Comparison of ENCODE assay signal across 1 cellular context in genomic region chr13:104984296-104984818, GRCh38.
A peak's percentile ranks its signal among the peaks of the same experiment; 100 is the strongest.
TF ChIP-seq lines count a peak whose summit lies in the region.

No MANE protein-coding gene starts in this region.

TF ChIP-seq in GM12878, 131 proteins besides CTCF, POLR2A, EP300 and RAD21 (continued from another document and continues in another):
- TF ChIP-seq, protein P1, sequence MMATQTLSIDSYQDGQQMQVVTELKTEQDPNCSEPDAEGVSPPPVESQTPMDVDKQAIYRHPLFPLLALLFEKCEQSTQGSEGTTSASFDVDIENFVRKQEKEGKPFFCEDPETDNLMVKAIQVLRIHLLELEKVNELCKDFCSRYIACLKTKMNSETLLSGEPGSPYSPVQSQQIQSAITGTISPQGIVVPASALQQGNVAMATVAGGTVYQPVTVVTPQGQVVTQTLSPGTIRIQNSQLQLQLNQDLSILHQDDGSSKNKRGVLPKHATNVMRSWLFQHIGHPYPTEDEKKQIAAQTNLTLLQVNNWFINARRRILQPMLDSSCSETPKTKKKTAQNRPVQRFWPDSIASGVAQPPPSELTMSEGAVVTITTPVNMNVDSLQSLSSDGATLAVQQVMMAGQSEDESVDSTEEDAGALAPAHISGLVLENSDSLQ (IDR thresholded peaks at IDR 0.05) = no peak
- TF ChIP-seq EZH2 (IDR thresholded peaks at IDR 0.05; ENCODE audit: borderline replicate concordance, control insufficient read depth, low read depth, low read length) (no peak), HSF1 (IDR thresholded peaks at IDR 0.05; ENCODE audit: low read depth, low read length) (no peak), MLLT1 (IDR thresholded peaks at IDR 0.05) (no peak), TCF12 (IDR thresholded peaks at IDR 0.05; ENCODE audit: low read depth, low read length) (no peak), LARP7 (IDR thresholded peaks at IDR 0.05) (no peak), KDM1A (IDR thresholded peaks at IDR 0.05; ENCODE audit: borderline replicate concordance) (no peak), ESRRA (IDR thresholded peaks at IDR 0.05; ENCODE audit: low read length) (no peak), ZNF592 (IDR thresholded peaks at IDR 0.05) (no peak), SMAD5 (IDR thresholded peaks at IDR 0.05; ENCODE audit: low read depth) (no peak), CEBPB (IDR thresholded peaks at IDR 0.05; ENCODE audit: borderline replicate concordance in 1 of 2, low read depth in 2 of 2, low read length in 2 of 2) (peak in 1 of 2 experiments; percentile 61; a peak in 1 of 4 replicates), SUPT20H (IDR thresholded peaks at IDR 0.05; ENCODE audit: borderline replicate concordance, control insufficient read depth, low read depth, low read length) (no peak), MEF2A (IDR thresholded peaks at IDR 0.05; ENCODE audit: insufficient read depth, low read depth, low read length) (peak; percentile 97), WRNIP1 (IDR thresholded peaks at IDR 0.05; ENCODE audit: borderline replicate concordance, low read depth, low read length) (no peak), IRF5 (IDR thresholded peaks at IDR 0.05; ENCODE audit: borderline replicate concordance) (no peak), FOS (IDR thresholded peaks at IDR 0.05; ENCODE audit: borderline replicate concordance, extremely low read depth, insufficient read length) (no peak), ZNF384 (IDR thresholded peaks at IDR 0.05; ENCODE audit: borderline replicate concordance, low read depth, low read length) (no peak), USF1 (IDR thresholded peaks at IDR 0.05; ENCODE audit: borderline replicate concordance, extremely low read length, insufficient read depth, low read depth, low read length) (no peak), SPI1 (IDR thresholded peaks at IDR 0.05; ENCODE audit: borderline replicate concordance, insufficient read depth, low read depth, low read length) (peak; percentile 83), TARDBP (IDR thresholded peaks at IDR 0.05; ENCODE audit: borderline replicate concordance) (no peak), SRF (IDR thresholded peaks at IDR 0.05; ENCODE audit: low read depth in 2 of 2, low read length in 2 of 2) (no peak), NKRF (conservative IDR thresholded peaks at IDR 0.05) (no peak), NFIC (IDR thresholded peaks at IDR 0.05; ENCODE audit: low read depth, low read length) (peak; percentile 95), ZBTB33 (IDR thresholded peaks at IDR 0.05) (no peak), BACH1 (IDR thresholded peaks at IDR 0.05; ENCODE audit: borderline replicate concordance) (no peak), SIN3A (IDR thresholded peaks at IDR 0.05; ENCODE audit: low read depth, low read length) (no peak), HDAC6 (IDR thresholded peaks at IDR 0.05; ENCODE audit: unreplicated experiment) (no peak), YY1 (IDR thresholded peaks at IDR 0.05; ENCODE audit: low read depth, low read length) (0 out of 2 replicates have a peak, but pooled peaks have one; percentile 20), SUZ12 (IDR thresholded peaks at IDR 0.05; ENCODE audit: unreplicated experiment) (no peak), ZNF622 (IDR thresholded peaks at IDR 0.05) (no peak), KAT2A (conservative IDR thresholded peaks at IDR 0.05; ENCODE audit: control insufficient read depth, low read depth, low read length) (no peak)
- TF ChIP-seq, protein P2, sequence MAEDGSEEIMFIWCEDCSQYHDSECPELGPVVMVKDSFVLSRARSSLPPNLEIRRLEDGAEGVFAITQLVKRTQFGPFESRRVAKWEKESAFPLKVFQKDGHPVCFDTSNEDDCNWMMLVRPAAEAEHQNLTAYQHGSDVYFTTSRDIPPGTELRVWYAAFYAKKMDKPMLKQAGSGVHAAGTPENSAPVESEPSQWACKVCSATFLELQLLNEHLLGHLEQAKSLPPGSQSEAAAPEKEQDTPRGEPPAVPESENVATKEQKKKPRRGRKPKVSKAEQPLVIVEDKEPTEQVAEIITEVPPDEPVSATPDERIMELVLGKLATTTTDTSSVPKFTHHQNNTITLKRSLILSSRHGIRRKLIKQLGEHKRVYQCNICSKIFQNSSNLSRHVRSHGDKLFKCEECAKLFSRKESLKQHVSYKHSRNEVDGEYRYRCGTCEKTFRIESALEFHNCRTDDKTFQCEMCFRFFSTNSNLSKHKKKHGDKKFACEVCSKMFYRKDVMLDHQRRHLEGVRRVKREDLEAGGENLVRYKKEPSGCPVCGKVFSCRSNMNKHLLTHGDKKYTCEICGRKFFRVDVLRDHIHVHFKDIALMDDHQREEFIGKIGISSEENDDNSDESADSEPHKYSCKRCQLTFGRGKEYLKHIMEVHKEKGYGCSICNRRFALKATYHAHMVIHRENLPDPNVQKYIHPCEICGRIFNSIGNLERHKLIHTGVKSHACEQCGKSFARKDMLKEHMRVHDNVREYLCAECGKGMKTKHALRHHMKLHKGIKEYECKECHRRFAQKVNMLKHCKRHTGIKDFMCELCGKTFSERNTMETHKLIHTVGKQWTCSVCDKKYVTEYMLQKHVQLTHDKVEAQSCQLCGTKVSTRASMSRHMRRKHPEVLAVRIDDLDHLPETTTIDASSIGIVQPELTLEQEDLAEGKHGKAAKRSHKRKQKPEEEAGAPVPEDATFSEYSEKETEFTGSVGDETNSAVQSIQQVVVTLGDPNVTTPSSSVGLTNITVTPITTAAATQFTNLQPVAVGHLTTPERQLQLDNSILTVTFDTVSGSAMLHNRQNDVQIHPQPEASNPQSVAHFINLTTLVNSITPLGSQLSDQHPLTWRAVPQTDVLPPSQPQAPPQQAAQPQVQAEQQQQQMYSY (CRISPR knock-in tag; IDR thresholded peaks at IDR 0.05) = no peak
- TF ChIP-seq, protein P3, sequence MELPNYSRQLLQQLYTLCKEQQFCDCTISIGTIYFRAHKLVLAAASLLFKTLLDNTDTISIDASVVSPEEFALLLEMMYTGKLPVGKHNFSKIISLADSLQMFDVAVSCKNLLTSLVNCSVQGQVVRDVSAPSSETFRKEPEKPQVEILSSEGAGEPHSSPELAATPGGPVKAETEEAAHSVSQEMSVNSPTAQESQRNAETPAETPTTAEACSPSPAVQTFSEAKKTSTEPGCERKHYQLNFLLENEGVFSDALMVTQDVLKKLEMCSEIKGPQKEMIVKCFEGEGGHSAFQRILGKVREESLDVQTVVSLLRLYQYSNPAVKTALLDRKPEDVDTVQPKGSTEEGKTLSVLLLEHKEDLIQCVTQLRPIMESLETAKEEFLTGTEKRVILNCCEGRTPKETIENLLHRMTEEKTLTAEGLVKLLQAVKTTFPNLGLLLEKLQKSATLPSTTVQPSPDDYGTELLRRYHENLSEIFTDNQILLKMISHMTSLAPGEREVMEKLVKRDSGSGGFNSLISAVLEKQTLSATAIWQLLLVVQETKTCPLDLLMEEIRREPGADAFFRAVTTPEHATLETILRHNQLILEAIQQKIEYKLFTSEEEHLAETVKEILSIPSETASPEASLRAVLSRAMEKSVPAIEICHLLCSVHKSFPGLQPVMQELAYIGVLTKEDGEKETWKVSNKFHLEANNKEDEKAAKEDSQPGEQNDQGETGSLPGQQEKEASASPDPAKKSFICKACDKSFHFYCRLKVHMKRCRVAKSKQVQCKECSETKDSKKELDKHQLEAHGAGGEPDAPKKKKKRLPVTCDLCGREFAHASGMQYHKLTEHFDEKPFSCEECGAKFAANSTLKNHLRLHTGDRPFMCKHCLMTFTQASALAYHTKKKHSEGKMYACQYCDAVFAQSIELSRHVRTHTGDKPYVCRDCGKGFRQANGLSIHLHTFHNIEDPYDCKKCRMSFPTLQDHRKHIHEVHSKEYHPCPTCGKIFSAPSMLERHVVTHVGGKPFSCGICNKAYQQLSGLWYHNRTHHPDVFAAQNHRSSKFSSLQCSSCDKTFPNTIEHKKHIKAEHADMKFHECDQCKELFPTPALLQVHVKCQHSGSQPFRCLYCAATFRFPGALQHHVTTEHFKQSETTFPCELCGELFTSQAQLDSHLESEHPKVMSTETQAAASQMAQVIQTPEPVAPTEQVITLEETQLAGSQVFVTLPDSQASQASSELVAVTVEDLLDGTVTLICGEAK (IDR thresholded peaks at IDR 0.05; ENCODE audit: borderline replicate concordance) = no peak
